Comparison of ENCODE assay signal across 9 cellular contexts in genomic region chr3:32973982-32974381, GRCh38. TPM values are rescaled to one million over a fixed set of nuclear protein-coding genes. Genes with fewer than 3 reads are reported as not detected.
DNase-seq lines count a peak whose midpoint lies in the region; ATAC-seq, FAIRE-seq and TF ChIP-seq lines count a peak whose summit lies in the region.
"Had no signal": no experiment of that assay in that cellular context is flagged by ENCODE, and none has a peak within 500 bp of the region (broad histone marks: within the 10 kb centered on the region; RNA-seq: fewer than 3 reads in every experiment).

No MANE protein-coding gene starts in this region.

- no peaks in the 10 kb centered on the region for H3K9me3 Mint-ChIP-seq in naive thymus-derived CD4-positive, alpha-beta T cell

- no peaks in the 10 kb centered on the region for H3K36me3 ChIP-seq in naive thymus-derived CD4-positive, alpha-beta T cell (ENCODE audit: control insufficient read depth in 2 of 3, insufficient read depth in 3 of 3, low read length in 3 of 3)

- peaks cover 0 to 10% (median 0%) of the 10 kb centered on the region in 5 donors for H3K36me3 Mint-ChIP-seq in naive thymus-derived CD4-positive, alpha-beta T cell

- peak overlapping the region in 1 of 9 donors; percentile 77 for H3K27ac Mint-ChIP-seq in naive thymus-derived CD4-positive, alpha-beta T cell

- ATAC-seq in GM18520 (IDR thresholded peaks at IDR 0.05; ENCODE audit: unreplicated experiment): peak; percentile 43
- peak; percentile 68 for ATAC-seq in GM21825 (IDR thresholded peaks at IDR 0.05; ENCODE audit: unreplicated experiment)
- ATAC-seq in naive thymus-derived CD4-positive, alpha-beta T cell: peak; percentile 64

- H3K4me1 ChIP-seq in naive thymus-derived CD4-positive, alpha-beta T cell (ENCODE audit: control insufficient read depth in 2 of 2, insufficient read depth in 2 of 2, low read length in 2 of 2): peaks cover 6 to 39% of the 10 kb centered on the region in 2 donors

- H3K9me3 ChIP-seq in naive thymus-derived CD4-positive, alpha-beta T cell (ENCODE audit: control insufficient read depth in 2 of 3, low read length in 3 of 3): no peaks in the 10 kb centered on the region

- intact Hi-C loops in naive thymus-derived CD4-positive, alpha-beta T cell (cut with micrococcal nuclease): loop anchor here in 1 of 2 donors (1.0 to 2.0 kb wide), 2 partner anchors 14 to 35 kb away; no protein-coding TSS in a partner anchor

- no peaks in the 10 kb centered on the region for H3K27me3 Mint-ChIP-seq in naive thymus-derived CD4-positive, alpha-beta T cell

- CTCF ChIA-PET in naive thymus-derived CD4-positive, alpha-beta T cell (lab: Charles Lee): interaction anchor here (0.6 to 1.4 kb wide), 2 partner anchors 14 to 100 kb away, joined by 3 to 4 read pairs; no protein-coding TSS in a partner anchor

- H3K4me3 Mint-ChIP-seq in naive thymus-derived CD4-positive, alpha-beta T cell: peak overlapping the region in 1 of 10 donors; percentile 66

- POLR2A ChIA-PET in naive thymus-derived CD4-positive, alpha-beta T cell (lab: Charles Lee): no interaction called here

- H3K4me1 Mint-ChIP-seq in naive thymus-derived CD4-positive, alpha-beta T cell: peaks cover 0 to 52% (median 7%) of the 10 kb centered on the region in 7 donors

- no peak overlapping the region for H3K4me3 ChIP-seq in naive thymus-derived CD4-positive, alpha-beta T cell (ENCODE audit: low read length)

- no peak for TF ChIP-seq POLR2A in H54 (IDR thresholded peaks at IDR 0.05; ENCODE audit: low read depth, low read length)

- peak; percentile 19 for DNase-seq in LHCN-M2 (ENCODE audit: low read depth)
- peak in 3 of 9 donors; percentile 11 to 47 (median 32) for DNase-seq in naive thymus-derived CD4-positive, alpha-beta T cell
- DNase-seq in cortex of kidney (lab: John Stamatoyannopoulos, UW): no peak
- DNase-seq in glomerular visceral epithelial cell (ENCODE audit: extremely low spot score): no peak
- DNase-seq in iPS-NIHi11 (ENCODE audit: low spot score): no peak
- DNase-seq in H54 (ENCODE audit: insufficient read length, low spot score): no peak
- DNase-seq: effector memory CD4-positive, alpha-beta T cell had no signal

- no peak overlapping the region for H3K27ac ChIP-seq in naive thymus-derived CD4-positive, alpha-beta T cell (ENCODE audit: low read depth, low read length)

- H3K27me3 ChIP-seq in naive thymus-derived CD4-positive, alpha-beta T cell (ENCODE audit: control insufficient read depth in 2 of 2, insufficient read depth in 2 of 2, low read length in 2 of 2): no peaks in the 10 kb centered on the region

- no peak for FAIRE-seq in H54 (lab: Jason Lieb, UNC)

RNA-seq across cellular contexts. Expression of gene CCR4, which starts 22.5 kb away (rescaled TPM):
- total RNA-seq in LHCN-M2 (2014; rRNA removed): not detected in 2 replicates
- polyA plus RNA-seq in LHCN-M2 (2012): not detected
- total RNA-seq in naive thymus-derived CD4-positive, alpha-beta T cell: 10 to 100 TPM in 2 of 5 experiments, 1 to 10 TPM in 3; 2.1 to 37.3 (median 2.5) TPM
- under 1 TPM; 0.40 to 0.51 TPM for polyA plus RNA-seq in naive thymus-derived CD4-positive, alpha-beta T cell
